Comparison of ENCODE assay signal across 20 cellular contexts in the genomic region with DNA sequence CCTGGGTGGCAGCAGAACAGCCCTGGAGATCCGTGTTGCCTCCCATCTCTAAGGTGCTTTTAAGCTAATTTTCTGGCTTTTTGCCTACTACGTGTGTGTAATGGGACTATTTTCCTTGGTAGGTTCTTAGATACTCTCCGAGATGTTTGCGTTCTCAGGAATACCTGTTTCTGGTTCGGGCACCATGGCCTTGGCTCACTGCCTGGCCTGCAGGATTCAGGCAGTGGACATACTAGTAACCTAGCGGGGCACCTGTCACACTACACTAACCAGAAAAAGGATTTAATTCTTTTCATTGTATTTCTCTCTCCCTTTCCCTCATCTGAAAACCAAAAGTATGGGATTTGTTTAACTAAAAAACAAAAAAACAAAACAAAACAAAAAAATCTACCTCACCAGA. TPM values are rescaled to one million over a fixed set of nuclear protein-coding genes. Genes with fewer than 3 reads are reported as not detected.
A peak's percentile ranks its signal among the peaks of the same experiment; 100 is the strongest.
DNase-seq lines count a peak whose midpoint lies in the region; ATAC-seq and TF ChIP-seq lines count a peak whose summit lies in the region.
"Had no signal": no experiment of that assay in that cellular context is flagged by ENCODE, and none has a peak within 500 bp of the region (broad histone marks: within the 10 kb centered on the region; RNA-seq: fewer than 3 reads in every experiment).

No MANE protein-coding gene starts in this region.

- H3K9ac ChIP-seq in mesendoderm (ENCODE audit: low read length) (no peak overlapping the region), skeletal muscle tissue (ENCODE audit: low read depth in 1 of 3, low read length in 3 of 3) (no peak overlapping the region)
- H3K9ac ChIP-seq: BLaER1 had no signal

- H2BK15ac ChIP-seq in mesendoderm (replicated peaks; ENCODE audit: low read depth), result no peak overlapping the region

- no peaks in the 10 kb centered on the region for H3K79me2 ChIP-seq in mesendoderm (ENCODE audit: control insufficient read depth, insufficient read depth, low read length)

- no peak overlapping the region for H2BK120ac ChIP-seq in mesendoderm (ENCODE audit: low read depth, low read length)

- H3K9me3 ChIP-seq in skeletal muscle tissue (ENCODE audit: control insufficient read depth in 3 of 3, low read length in 3 of 3), result no peaks in the 10 kb centered on the region
- H3K9me3 ChIP-seq: BLaER1 had no signal

- H3K23ac ChIP-seq in mesendoderm (ENCODE audit: low read length), result no peak overlapping the region

- no peak overlapping the region for H3K4me2 ChIP-seq in mesendoderm (ENCODE audit: low read length)
- H3K4me2 ChIP-seq: BLaER1 had no signal

- H4K8ac ChIP-seq in mesendoderm (ENCODE audit: low read depth, low read length), result no peak overlapping the region

- H3K9me3 Mint-ChIP-seq in WTC11, result no peaks in the 10 kb centered on the region
- no peaks in the 10 kb centered on the region for H3K9me3 Mint-ChIP-seq in glutamatergic neuron (ENCODE audit: unreplicated experiment)
- H3K9me3 Mint-ChIP-seq: HFFc6 had no signal

- H3K79me1 ChIP-seq in mesendoderm (ENCODE audit: low read length), result no peaks in the 10 kb centered on the region

- H2AK5ac ChIP-seq in mesendoderm (ENCODE audit: low read length), result no peak overlapping the region

- H3K36me3 Mint-ChIP-seq in WTC11 (no peaks in the 10 kb centered on the region), glutamatergic neuron (ENCODE audit: unreplicated experiment) (no peaks in the 10 kb centered on the region)
- H3K36me3 Mint-ChIP-seq: CD14-positive monocyte; CD4-positive, alpha-beta memory T cell had no signal

- H3K27me3 Mint-ChIP-seq in WTC11 (ENCODE audit: low read depth) (no peaks in the 10 kb centered on the region), glutamatergic neuron (ENCODE audit: unreplicated experiment) (no peaks in the 10 kb centered on the region)

- no peak overlapping the region for H2BK5ac ChIP-seq in mesendoderm (ENCODE audit: low read length)

- CTCF ChIA-PET in WTC11 (lab: Charles Lee), result no interaction called here

- no peak overlapping the region for H3K4me3 Mint-ChIP-seq in WTC11
- H3K4me3 Mint-ChIP-seq in glutamatergic neuron (ENCODE audit: unreplicated experiment), result no peak overlapping the region
- H3K4me3 Mint-ChIP-seq: CD14-positive monocyte; CD4-positive, alpha-beta memory T cell; HFFc6 had no signal

- H3K4me1 ChIP-seq in mesendoderm (ENCODE audit: control insufficient read depth, low read depth, low read length), result peaks cover 4% of the 10 kb centered on the region
- H3K4me1 ChIP-seq in skeletal muscle tissue (ENCODE audit: control insufficient read depth in 3 of 3, insufficient read depth in 3 of 3, low read length in 3 of 3), result peaks cover 0 to 21% (median 13%) of the 10 kb centered on the region in 3 donors
- H3K4me1 ChIP-seq: BLaER1 had no signal

- H3K4me3 ChIP-seq in mesendoderm (ENCODE audit: low read length) (no peak overlapping the region), skeletal muscle tissue (ENCODE audit: low read length in 3 of 3) (no peak overlapping the region)
- H3K4me3 ChIP-seq: BLaER1 had no signal

- no peak overlapping the region for H3K56ac ChIP-seq in mesendoderm (ENCODE audit: low read length)

- H3K4ac ChIP-seq in mesendoderm (ENCODE audit: low read depth, low read length), result no peak overlapping the region

- TF ChIP-seq CTCF in WTC11 (IDR thresholded peaks at IDR 0.05) (no peak), glutamatergic neuron (IDR thresholded peaks at IDR 0.05; ENCODE audit: partially characterized antibody, unreplicated experiment) (no peak)

- ATAC-seq in WTC11, result no peak
- ATAC-seq: HCT116, HepG2 had no signal

- WGBS in mesendoderm (ENCODE audit: extremely low coverage, insufficient coverage, low lambda C conversion rate), result no CpG with 5 or more reads among the region's 6 CpGs

- POLR2A ChIA-PET in WTC11 (lab: Charles Lee), result interaction anchor here (0.7 kb wide), 1 partner anchor 89 kb away, joined by 4 read pairs; no protein-coding TSS in a partner anchor

- H3K27ac ChIP-seq in mesendoderm (ENCODE audit: low read depth, low read length), result no peak overlapping the region
- H3K27ac ChIP-seq in skeletal muscle tissue (ENCODE audit: low read depth, low read length), result peak overlapping the region; percentile 13
- H3K27ac ChIP-seq: BLaER1 had no signal

- in situ Hi-C loops in G401 (cut with HindIII; ENCODE audit: low sequenced_read_pairs), result no loop called here

- DNase-seq in G401 (ENCODE audit: low spot score) (peak; percentile 65), WTC11 (ENCODE audit: low spot score) (no peak), mesendoderm (no peak), glutamatergic neuron (no peak), SKM-1 treated with dmso at 0.1 percent for 144 hours (lab: John Stamatoyannopoulos, UW; ENCODE audit: unreplicated experiment) (no peak)
- DNase-seq in stimulated activated naive CD4-positive, alpha-beta T cell (lab: John Stamatoyannopoulos, UW), result no peak
- DNase-seq: 8988T; CD4-positive, alpha-beta memory T cell; DMS153; DMS79; GF-D8; GOT3; H7; HFFc6 had no signal

- H3K18ac ChIP-seq in mesendoderm (ENCODE audit: low read length), result peak overlapping the region; percentile 39

- H3K4me1 Mint-ChIP-seq in WTC11 (peaks cover 36% of the 10 kb centered on the region), glutamatergic neuron (ENCODE audit: low read depth, unreplicated experiment) (no peaks in the 10 kb centered on the region)
- H3K4me1 Mint-ChIP-seq: CD14-positive monocyte; CD4-positive, alpha-beta memory T cell had no signal

- H3K27me3 ChIP-seq in mesendoderm (ENCODE audit: insufficient read depth, low read length, poor library complexity) (no peaks in the 10 kb centered on the region), skeletal muscle tissue (ENCODE audit: control insufficient read depth in 3 of 3, insufficient read depth in 3 of 3, low read length in 3 of 3) (no peaks in the 10 kb centered on the region)
- H3K27me3 ChIP-seq: BLaER1 had no signal

- no peak overlapping the region for H4K5ac ChIP-seq in mesendoderm (ENCODE audit: low read length)

- H3K36me3 ChIP-seq in mesendoderm (ENCODE audit: control insufficient read depth, insufficient read depth, low read length), result no peaks in the 10 kb centered on the region
- no peaks in the 10 kb centered on the region for H3K36me3 ChIP-seq in skeletal muscle tissue (ENCODE audit: control insufficient read depth in 3 of 3, insufficient read depth in 3 of 3, low read length in 3 of 3)
- H3K36me3 ChIP-seq: BLaER1 had no signal

- H3K27ac Mint-ChIP-seq in WTC11 (0 out of 2 replicates have a peak overlapping the region, but pooled peaks have one; percentile 8), glutamatergic neuron (ENCODE audit: unreplicated experiment) (no peak overlapping the region)
- H3K27ac Mint-ChIP-seq: CD14-positive monocyte; CD4-positive, alpha-beta memory T cell; HFFc6 had no signal

TF ChIP-seq in WTC11, 78 proteins besides CTCF, POLR2A, EP300 and RAD21 (continues in another document):
- TF ChIP-seq NR1H2 (CRISPR knock-in tag; IDR thresholded peaks at IDR 0.05), result no peak
- no peak for TF ChIP-seq ETV6 (CRISPR knock-in tag; IDR thresholded peaks at IDR 0.05)
- TF ChIP-seq, protein P1, sequence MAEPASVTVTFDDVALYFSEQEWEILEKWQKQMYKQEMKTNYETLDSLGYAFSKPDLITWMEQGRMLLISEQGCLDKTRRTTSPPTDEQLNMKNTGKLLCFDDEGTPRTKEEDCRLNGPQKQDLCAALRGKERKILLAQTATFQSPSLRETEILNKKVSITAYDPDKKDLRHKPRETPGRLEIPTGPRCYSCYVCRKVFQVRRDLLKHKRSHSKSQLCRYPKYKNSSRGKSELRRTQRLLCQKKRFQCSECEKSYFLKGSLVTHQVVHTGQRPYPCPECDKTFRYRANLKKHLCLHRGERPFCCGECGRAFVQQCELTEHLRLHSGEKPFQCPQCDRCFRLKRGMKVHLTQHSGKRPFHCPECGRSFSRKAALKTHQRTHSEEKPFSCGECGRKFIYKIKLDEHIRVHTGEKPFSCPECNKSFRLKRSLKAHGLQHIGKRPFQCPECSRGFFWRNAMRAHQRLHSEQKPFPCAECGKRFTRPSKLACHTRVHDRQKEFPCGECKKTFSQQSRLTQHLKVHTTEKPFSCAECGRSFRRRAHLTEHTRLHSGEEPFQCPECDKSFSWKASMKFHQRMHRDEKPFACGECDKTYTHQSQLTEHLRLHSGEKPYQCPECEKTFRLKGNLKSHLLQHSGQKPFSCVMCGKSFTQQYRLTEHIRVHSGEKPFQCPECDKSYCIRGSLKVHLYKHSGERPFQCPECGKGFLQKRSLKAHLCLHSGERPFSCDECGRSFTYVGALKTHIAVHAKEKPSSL (CRISPR knock-in tag; conservative IDR thresholded peaks at IDR 0.05), result no peak
- TF ChIP-seq, protein P2, sequence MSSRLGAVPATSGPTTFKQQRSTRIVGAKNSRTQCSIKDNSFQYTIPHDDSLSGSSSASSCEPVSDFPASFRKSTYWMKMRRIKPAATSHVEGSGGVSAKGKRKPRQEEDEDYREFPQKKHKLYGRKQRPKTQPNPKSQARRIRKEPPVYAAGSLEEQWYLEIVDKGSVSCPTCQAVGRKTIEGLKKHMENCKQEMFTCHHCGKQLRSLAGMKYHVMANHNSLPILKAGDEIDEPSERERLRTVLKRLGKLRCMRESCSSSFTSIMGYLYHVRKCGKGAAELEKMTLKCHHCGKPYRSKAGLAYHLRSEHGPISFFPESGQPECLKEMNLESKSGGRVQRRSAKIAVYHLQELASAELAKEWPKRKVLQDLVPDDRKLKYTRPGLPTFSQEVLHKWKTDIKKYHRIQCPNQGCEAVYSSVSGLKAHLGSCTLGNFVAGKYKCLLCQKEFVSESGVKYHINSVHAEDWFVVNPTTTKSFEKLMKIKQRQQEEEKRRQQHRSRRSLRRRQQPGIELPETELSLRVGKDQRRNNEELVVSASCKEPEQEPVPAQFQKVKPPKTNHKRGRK (CRISPR knock-in tag; IDR thresholded peaks at IDR 0.05; ENCODE audit: borderline replicate concordance), result no peak
- TF ChIP-seq, protein P3, sequence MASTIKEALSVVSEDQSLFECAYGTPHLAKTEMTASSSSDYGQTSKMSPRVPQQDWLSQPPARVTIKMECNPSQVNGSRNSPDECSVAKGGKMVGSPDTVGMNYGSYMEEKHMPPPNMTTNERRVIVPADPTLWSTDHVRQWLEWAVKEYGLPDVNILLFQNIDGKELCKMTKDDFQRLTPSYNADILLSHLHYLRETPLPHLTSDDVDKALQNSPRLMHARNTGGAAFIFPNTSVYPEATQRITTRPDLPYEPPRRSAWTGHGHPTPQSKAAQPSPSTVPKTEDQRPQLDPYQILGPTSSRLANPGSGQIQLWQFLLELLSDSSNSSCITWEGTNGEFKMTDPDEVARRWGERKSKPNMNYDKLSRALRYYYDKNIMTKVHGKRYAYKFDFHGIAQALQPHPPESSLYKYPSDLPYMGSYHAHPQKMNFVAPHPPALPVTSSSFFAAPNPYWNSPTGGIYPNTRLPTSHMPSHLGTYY (CRISPR knock-in tag; IDR thresholded peaks at IDR 0.05), result no peak

RNA-seq across cellular contexts. Expression of a gene that starts 29.2 kb away (rescaled TPM):
- 4.6 and 5.2 TPM in 2 replicates for total RNA-seq in G401 (2014; rRNA removed; shearing (Covaris generic))
- total RNA-seq in WTC11 (2021) (64.2 to 68.6 TPM (median 67.5 TPM) in 3 replicates), skeletal muscle tissue (15.1 TPM), glutamatergic neuron (ENCODE audit: unreplicated experiment) (2.4 TPM)
- 8.6 TPM for polyA plus RNA-seq in mesendoderm (2013, experiment 1 of 2)
- polyA plus RNA-seq in mesendoderm (2013, experiment 2 of 2), result 9.2 TPM
- polyA plus RNA-seq: AG04450, CD14-positive monocyte had no signal
